8 cellular contexts compared by ENCODE assay signal in genomic region chr7:100478966-100479660, GRCh38. TPM values are rescaled to one million over a fixed set of nuclear protein-coding genes. Genes with fewer than 3 reads are reported as not detected.
DNase-seq lines count a peak whose midpoint lies in the region; ATAC-seq, FAIRE-seq and TF ChIP-seq lines count a peak whose summit lies in the region.

TSC22D4 (minus strand) TSS chr7:100479214; CDS start chr7:100478038, 1,176 bp downstream.

- DNase-seq in A549 (ENCODE audit: low read depth in 1 of 2, low spot score in 1 of 2) (peak; percentile 90 to 91), NCI-H345 treated with DMSO at 0.1 percent for 48 hours (lab: John Stamatoyannopoulos, UW; ENCODE audit: unreplicated experiment) (peak; percentile 27), activated B cell treated with CpG ODN at 0.5 μM for 24 hours (peak; percentile 81), bronchial epithelial cell (ENCODE audit: low read depth) (peak; percentile 80), iPS-NIHi7 (ENCODE audit: extremely low spot score) (peak; percentile 91), small intestine (peak; percentile 94)

- H3K27me3 Mint-ChIP-seq in activated B cell treated with CpG ODN at 0.5 μM for 24 hours = no peaks in the 10 kb centered on the region

- WGBS in A549 (ENCODE audit: missing lambda C conversion rate) = 1% methylated on average over 18 of the region's 26 CpGs
- WGBS in small intestine, 3 donors = 0 to 2% (median 2%) methylated on average over 17 to 26 of the region's 26 CpGs

- H3K4me3 ChIP-seq in A549 (peak within 1 kb of the TSS; percentile 75), bronchial epithelial cell (ENCODE audit: low read depth, low read length) (peak within 1 kb of the TSS; percentile 95), small intestine (ENCODE audit: low read depth in 1 of 2, low read length in 2 of 2) (peak within 1 kb of the TSS; percentile 92 to 99)

- no peaks in the 10 kb centered on the region for H3K9me3 Mint-ChIP-seq in activated B cell treated with CpG ODN at 0.5 μM for 24 hours

- peak within 1 kb of the TSS; percentile 93 for H3K4me3 Mint-ChIP-seq in activated B cell treated with CpG ODN at 0.5 μM for 24 hours

- no peaks in the 10 kb centered on the region for H3K27me3 ChIP-seq in bronchial epithelial cell (ENCODE audit: control insufficient read depth, insufficient read depth, low read length)
- H3K27me3 ChIP-seq in small intestine (ENCODE audit: control insufficient read depth in 2 of 2, insufficient read depth in 2 of 2, low read length in 2 of 2) = no peaks in the 10 kb centered on the region

- peak; percentile 67 for TF ChIP-seq POLR2A in A549 (IDR thresholded peaks at IDR 0.05; ENCODE audit: low read length)

- FAIRE-seq in A549 (lab: Jason Lieb, UNC) (no peak), bronchial epithelial cell (lab: Jason Lieb, UNC) (no peak), small intestine (lab: Jason Lieb, UNC) (no peak)

- peak within 1 kb of the TSS; percentile 86 for H3K27ac Mint-ChIP-seq in activated B cell treated with CpG ODN at 0.5 μM for 24 hours

- ATAC-seq in A549 (peak; percentile 70 to 85), GM18867 (IDR thresholded peaks at IDR 0.05; ENCODE audit: unreplicated experiment) (peak; percentile 65), HG03103 (IDR thresholded peaks at IDR 0.05; ENCODE audit: low read depth, unreplicated experiment) (peak; percentile 51), activated B cell treated with CpG ODN at 0.5 μM for 24 hours (ENCODE audit: low read depth) (peak; percentile 73)

- H3K4me1 ChIP-seq in A549 (peaks cover 34% of the 10 kb centered on the region), small intestine (ENCODE audit: control insufficient read depth in 2 of 2, insufficient read depth in 1 of 2, low read depth in 1 of 2, low read length in 1 of 2) (peaks cover 0 to 13% of the 10 kb centered on the region in 2 donors)

- no peak for TF ChIP-seq EP300 in A549 (IDR thresholded peaks at IDR 0.05)

- H3K36me3 Mint-ChIP-seq in activated B cell treated with CpG ODN at 0.5 μM for 24 hours (ENCODE audit: low read depth) = peaks cover 19% of the 10 kb centered on the region

- peak within 1 kb of the TSS; percentile 74 for H3K4me2 ChIP-seq in A549

- POLR2A ChIA-PET in A549 (lab: Yijun Ruan, JAX) (interaction anchor here (0.6 to 1.3 kb wide), 4 partner anchors 13 to 133 kb away, joined by 3 to 6 read pairs (median 3); partner anchors contain the start of genes AGFG2 and MOSPD3), activated B cell treated with CpG ODN at 0.5 μM for 24 hours (lab: Charles Lee) (interaction anchor here (0.6 to 4.4 kb wide), 13 partner anchors 10 to 606 kb away, joined by 3 to 38 read pairs (median 5); partner anchors contain the start of genes AGFG2, GIGYF1, MCM7 and MEPCE)

- no peak for TF ChIP-seq RAD21 in A549 (conservative IDR thresholded peaks at IDR 0.05 in 1 of 2, IDR thresholded peaks at IDR 0.05 in 1 of 2)

- H3K4me1 Mint-ChIP-seq in activated B cell treated with CpG ODN at 0.5 μM for 24 hours = peaks cover 41% of the 10 kb centered on the region

- CTCF ChIA-PET in A549 (lab: Yijun Ruan, JAX) = interaction anchor here (0.5 to 8.5 kb wide), 8 partner anchors 10 to 227 kb away, joined by 3 to 127 read pairs (median 3); partner anchors contain the start of gene POP7
- CTCF ChIA-PET in activated B cell treated with CpG ODN at 0.5 μM for 24 hours (lab: Charles Lee) = interaction anchor here (0.5 to 1.4 kb wide), 3 partner anchors 10 to 344 kb away, joined by 3 to 4 read pairs (median 4); no protein-coding TSS in a partner anchor

- intact Hi-C loops in activated B cell treated with CpG ODN at 0.5 μM for 24 hours (cut with micrococcal nuclease) = loop anchor here (1.0 to 5.0 kb wide), 7 partner anchors 10 to 228 kb away; partner anchors contain the start of genes AGFG2, FBXO24, GNB2 and LRCH4

- TF ChIP-seq CTCF in A549 (IDR thresholded peaks at IDR 0.05) (no peak), activated B cell treated with CpG ODN at 0.5 μM for 24 hours (IDR thresholded peaks at IDR 0.05) (no peak), bronchial epithelial cell (IDR thresholded peaks at IDR 0.05; ENCODE audit: insufficient read depth, low read length, severe bottlenecking) (no peak)

- H3K36me3 ChIP-seq in bronchial epithelial cell (ENCODE audit: control insufficient read depth, insufficient read depth, low read length) = peaks cover 3% of the 10 kb centered on the region
- H3K36me3 ChIP-seq in small intestine (ENCODE audit: control insufficient read depth in 2 of 2, insufficient read depth in 2 of 2, low read length in 2 of 2) = peaks cover 0 to 3% of the 10 kb centered on the region in 2 donors

- H3K9me3 ChIP-seq in A549 = no peaks in the 10 kb centered on the region
- no peaks in the 10 kb centered on the region for H3K9me3 ChIP-seq in small intestine (ENCODE audit: control insufficient read depth, low read depth)

- H3K27ac ChIP-seq in A549 (peak within 1 kb of the TSS; percentile 87 to 96), small intestine (ENCODE audit: low read depth in 1 of 2, low read length in 1 of 2) (peak within 1 kb of the TSS; percentile 71 to 93)

TF ChIP-seq in A549, 52 proteins besides CTCF, POLR2A, EP300 and RAD21:
- TF ChIP-seq ZFP36 (IDR thresholded peaks at IDR 0.05; ENCODE audit: borderline replicate concordance, partially characterized antibody) (peak; percentile 13), MAX (IDR thresholded peaks at IDR 0.05) (0 out of 2 replicates have a peak, but pooled peaks have one; percentile 25), JUN (IDR thresholded peaks at IDR 0.05) (peak in 1 of 2 experiments; percentile 60; a peak in 3 of 5 replicates), KDM1A (IDR thresholded peaks at IDR 0.05; ENCODE audit: low read depth) (no peak), BCL3 (IDR thresholded peaks at IDR 0.05) (0 out of 3 replicates have a peak, but pooled peaks have one; percentile 24)

RNA-seq across cellular contexts. Expression of gene TSC22D4, which starts in this region (rescaled TPM):
- 6.2 and 7.9 TPM in 2 replicates for polyA plus RNA-seq in A549 (2011; rRNA removed)
- 15.5 and 22.6 TPM in 2 replicates for polyA plus RNA-seq in A549 (2012; cell fraction: cytosol; rRNA removed)
- 26.1 and 31.1 TPM in 2 replicates for polyA plus RNA-seq in A549 (2012; cell fraction: nucleus; rRNA removed)
- 20.7 to 28.9 TPM (median 28.3 TPM) in 3 replicates for polyA plus RNA-seq in A549 (2017; fragmentation: RNase III; extraction: RNeasy Plus Mini Kit Qiagen cat#74134 plus additional on column Dnase treatment)
- polyA minus RNA-seq in A549 (2011; rRNA and poly(A)+ RNA removed) = 6.5 and 8.2 TPM in 2 replicates
- 60.2 and 68.7 TPM in 2 replicates for total RNA-seq in activated B cell treated with CpG ODN at 0.5 μM for 24 hours
- total RNA-seq in bronchial epithelial cell = 7.6 and 12.7 TPM in 2 replicates
- polyA plus RNA-seq in small intestine = 10 to 100 TPM; 31.7 to 53.2 (median 45.9) TPM

Comparison
In these comparisons a context has a peak if more than half of its experiments do, and no peak if none do; other contexts are left out.
1. Peak in every context shown above with its lines: DNase-seq, ATAC-seq, H3K4me3 ChIP-seq and H3K27ac ChIP-seq.
2. DNase-seq: peak in every context shown above with its lines; median percentile 94 in small intestine; 91 in iPS-NIHi7; 90 in A549; 81 in activated B cell treated with CpG ODN at 0.5 μM for 24 hours; 80 in bronchial epithelial cell; 27 in NCI-H345 treated with DMSO at 0.1 percent for 48 hours.